8 cellular contexts compared by ENCODE assay signal in the genomic region with DNA sequence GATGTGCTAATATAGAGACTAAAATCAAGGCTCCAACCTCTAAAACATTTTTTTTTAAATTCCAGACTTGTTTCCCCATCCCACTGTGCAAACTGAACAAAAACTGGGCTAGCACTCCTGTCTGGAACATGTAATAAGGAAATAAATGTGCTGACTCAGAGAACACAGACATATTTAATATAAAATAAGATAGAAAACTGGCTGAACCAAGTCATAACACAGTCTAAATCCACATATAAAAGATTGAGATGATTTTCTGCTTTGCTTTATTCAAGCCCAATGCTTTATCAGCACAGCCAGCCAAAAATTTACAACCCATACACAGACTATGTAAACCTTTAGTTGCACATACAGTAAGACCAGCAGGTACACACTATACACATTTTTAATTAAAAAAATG. TPM values are rescaled to one million over a fixed set of nuclear protein-coding genes. Genes with fewer than 3 reads are reported as not detected.
A peak's percentile ranks its signal among the peaks of the same experiment; 100 is the strongest.
DNase-seq lines count a peak whose midpoint lies in the region; ATAC-seq and TF ChIP-seq lines count a peak whose summit lies in the region.

No MANE protein-coding gene starts in this region.

- no peaks in the 10 kb centered on the region for H3K27me3 ChIP-seq in ascending aorta
- H3K27me3 ChIP-seq in liver (ENCODE audit: control insufficient read depth in 4 of 4, insufficient read depth in 4 of 4, low read length in 3 of 4): no peaks in the 10 kb centered on the region
- H3K27me3 ChIP-seq in thoracic aorta (replicated peaks; ENCODE audit: insufficient read depth): no peaks in the 10 kb centered on the region

- in situ Hi-C loops in KBM-7 (cut with MboI; ENCODE audit: low pct_unique_long_range_greater_than_20kb, low sequenced_read_pairs): loop anchor here (10.0 kb wide), 1 partner anchor 52 kb away; no protein-coding TSS in a partner anchor

- peak overlapping the region; percentile 83 for H3K4me3 Mint-ChIP-seq in activated CD4-positive, alpha-beta T cell treated with anti-CD3 and anti-CD28 coated beads, Interleukin-2, amount 10 ng/mL, durations not matched to agents 24 days and 14 days

- peaks cover 58% of the 10 kb centered on the region for H3K4me1 Mint-ChIP-seq in activated CD4-positive, alpha-beta T cell treated with anti-CD3 and anti-CD28 coated beads, Interleukin-2, amount 10 ng/mL, durations not matched to agents 24 days and 14 days

- no peak for TF ChIP-seq RAD21 in liver (IDR thresholded peaks at IDR 0.05)

- no peaks in the 10 kb centered on the region for H3K9me3 ChIP-seq in ascending aorta
- H3K9me3 ChIP-seq in liver (ENCODE audit: control insufficient read depth in 4 of 4, low read length in 3 of 4): no peaks in the 10 kb centered on the region
- H3K9me3 ChIP-seq in thoracic aorta: no peaks in the 10 kb centered on the region

- peak overlapping the region in 1 of 2 donors; percentile 97 for H3K9ac ChIP-seq in liver (ENCODE audit: low read depth in 1 of 2, low read length in 2 of 2)

- peaks cover 4 to 28% of the 10 kb centered on the region in 2 donors for H3K4me1 ChIP-seq in ascending aorta
- H3K4me1 ChIP-seq in liver (ENCODE audit: control insufficient read depth in 4 of 4, insufficient read depth in 4 of 4, low read length in 3 of 4): peaks cover 11 to 35% (median 26%) of the 10 kb centered on the region in 4 donors
- peaks cover 20 to 47% of the 10 kb centered on the region in 2 donors for H3K4me1 ChIP-seq in thoracic aorta (ENCODE audit: control insufficient read depth in 1 of 2, low read depth in 2 of 2)

- H3K36me3 Mint-ChIP-seq in activated CD4-positive, alpha-beta T cell treated with anti-CD3 and anti-CD28 coated beads, Interleukin-2, amount 10 ng/mL, durations not matched to agents 24 days and 14 days (ENCODE audit: low read depth): peaks cover 34% of the 10 kb centered on the region

- H3K36me3 ChIP-seq in ascending aorta: no peaks in the 10 kb centered on the region
- peaks cover 0 to 3% (median 0%) of the 10 kb centered on the region in 4 donors for H3K36me3 ChIP-seq in liver (ENCODE audit: control insufficient read depth in 4 of 4, insufficient read depth in 3 of 4, low read depth in 1 of 4, low read length in 3 of 4)
- no peaks in the 10 kb centered on the region for H3K36me3 ChIP-seq in thoracic aorta

- H3K4me3 ChIP-seq in ascending aorta (peak overlapping the region; percentile 92 to 98), liver (ENCODE audit: low read depth in 1 of 3, low read length in 3 of 3) (peak overlapping the region; percentile 86 to 99 (median 95)), thoracic aorta (peak overlapping the region; percentile 94)

- no peak for ATAC-seq in thoracic aorta (ENCODE audit: insufficient number of reproducible peaks, low FRiP score, low read depth)
- no peak for ATAC-seq in GM18511 (IDR thresholded peaks at IDR 0.05; ENCODE audit: unreplicated experiment)

- peak overlapping the region; percentile 100 for H3K27ac ChIP-seq in ascending aorta
- H3K27ac ChIP-seq in liver (ENCODE audit: low read depth in 1 of 2, low read length in 2 of 2): peak overlapping the region; percentile 95 to 99
- peak overlapping the region; percentile 99 to 100 for H3K27ac ChIP-seq in thoracic aorta

- H3K27me3 Mint-ChIP-seq in activated CD4-positive, alpha-beta T cell treated with anti-CD3 and anti-CD28 coated beads, Interleukin-2, amount 10 ng/mL, durations not matched to agents 24 days and 14 days: no peaks in the 10 kb centered on the region

- TF ChIP-seq CTCF in ascending aorta (IDR thresholded peaks at IDR 0.05): no peak
- TF ChIP-seq CTCF in liver (IDR thresholded peaks at IDR 0.05; ENCODE audit: low read depth, low read length, missing input control): no peak
- no peak for TF ChIP-seq CTCF in thoracic aorta (IDR thresholded peaks at IDR 0.05)

- intact Hi-C loops in activated CD4-positive, alpha-beta T cell treated with anti-CD3 and anti-CD28 coated beads, Interleukin-2, amount 10 ng/mL, durations not matched to agents 24 days and 14 days (cut with micrococcal nuclease): loop anchor here (1.0 kb wide), 1 partner anchor 63 kb away; no protein-coding TSS in a partner anchor
- intact Hi-C loops in ascending aorta (cut with DNase I): no loop called here

- no peak for DNase-seq in activated CD4-positive, alpha-beta T cell treated with anti-CD3 and anti-CD28 coated beads, Interleukin-2, amount 10 ng/mL, durations not matched to agents 24 days and 14 days
- no peak for DNase-seq in activated CD4-positive, alpha-beta T cell treated with anti-CD3 and anti-CD28 coated beads for 4 hours
- DNase-seq in ascending aorta (ENCODE audit: low spot score in 2 of 2) (no peak), thoracic aorta (ENCODE audit: low spot score) (no peak), KBM-7 (no peak), NCI-H2227 (lab: John Stamatoyannopoulos, UW; ENCODE audit: unreplicated experiment) (no peak)

- H3K27ac Mint-ChIP-seq in activated CD4-positive, alpha-beta T cell treated with anti-CD3 and anti-CD28 coated beads, Interleukin-2, amount 10 ng/mL, durations not matched to agents 24 days and 14 days: peak overlapping the region; percentile 100

- no peaks in the 10 kb centered on the region for H3K9me3 Mint-ChIP-seq in activated CD4-positive, alpha-beta T cell treated with anti-CD3 and anti-CD28 coated beads, Interleukin-2, amount 10 ng/mL, durations not matched to agents 24 days and 14 days

TF ChIP-seq in liver, 16 proteins besides CTCF, POLR2A, EP300 and RAD21:
- no peak for TF ChIP-seq NR2F2 (IDR thresholded peaks at IDR 0.05)

RNA-seq across cellular contexts. Expression of a gene that starts 1.5 kb away (rescaled TPM):
- total RNA-seq in activated CD4-positive, alpha-beta T cell treated with anti-CD3 and anti-CD28 coated beads, Interleukin-2, amount 10 ng/mL, durations not matched to agents 24 days and 14 days: 252 and 258 TPM in 2 replicates
- total RNA-seq in ascending aorta (181 TPM), liver (100 to 1,000 TPM in 1 of 2 donors, 10 to 100 TPM in 1; 68.7 to 301 TPM), thoracic aorta (100 to 1,000 TPM; 217 to 360 TPM)
- polyA plus RNA-seq in liver: 100 to 1,000 TPM; 104 to 123 TPM

RNA-seq across cellular contexts. Expression of a gene that starts 36.3 kb away (rescaled TPM):
- 2.4 and 2.7 TPM in 2 replicates for total RNA-seq in activated CD4-positive, alpha-beta T cell treated with anti-CD3 and anti-CD28 coated beads, Interleukin-2, amount 10 ng/mL, durations not matched to agents 24 days and 14 days
- total RNA-seq in ascending aorta: 548 TPM
- 10 to 100 TPM in 1 of 2 donors, 1 to 10 TPM in 1; 6.7 to 22.2 TPM for total RNA-seq in liver
- polyA plus RNA-seq in liver: 10 to 100 TPM in 1 of 2 donors, 1 to 10 TPM in 1; 6.5 to 27.0 TPM
- total RNA-seq in thoracic aorta: 100 to 1,000 TPM; 579 to 938 TPM

Comparison
In these comparisons a context has a peak if more than half of its experiments do, and no peak if none do; other contexts are left out.
1. RNA of a gene that starts 36.3 kb away (total RNA-seq): 579 to 938 TPM in thoracic aorta and 548 TPM in ascending aorta (single experiment); 6.7 to 22.2 TPM in liver and 2.4 to 2.7 TPM in activated CD4-positive, alpha-beta T cell treated with anti-CD3 and anti-CD28 coated beads, Interleukin-2, amount 10 ng/mL, durations not matched to agents 24 days and 14 days; every median in the first group is over 10 times any median in the second.
2. Peak in every context shown above with its lines, with median percentiles within 50 percentile points of each other: H3K27ac ChIP-seq and H3K4me3 ChIP-seq.